1 cellular context compared by ENCODE assay signal in genomic region chr7:101124376-101125056, GRCh38.
TF ChIP-seq lines count a peak whose summit lies in the region.

No MANE protein-coding gene starts in this region.

TF ChIP-seq in H1, 55 proteins besides CTCF, POLR2A, EP300 and RAD21:
- TF ChIP-seq CEBPB (IDR thresholded peaks at IDR 0.05; ENCODE audit: low read depth, low read length): no peak
TF ChIP-seq in H1: peak in this region for 0.
